Comparison of ENCODE assay signal across 12 cellular contexts in genomic region chr11:68596231-68596630, GRCh38.
"Had no signal": no experiment of that assay in that cellular context is flagged by ENCODE, and none has a peak within 500 bp of the region (broad histone marks: within the 10 kb centered on the region; RNA-seq: fewer than 3 reads in every experiment).

No MANE protein-coding gene starts in this region.

- H3K4me1 ChIP-seq: breast epithelium, foreskin keratinocyte, transverse colon had no signal

- H3K27ac ChIP-seq: breast epithelium, foreskin keratinocyte, heart left ventricle, ovary, transverse colon had no signal

- H3K36me3 ChIP-seq: ovary had no signal

- H3K4me3 ChIP-seq: breast epithelium, heart left ventricle, ovary, transverse colon had no signal

- H3K9me3 Mint-ChIP-seq: activated naive CD8-positive, alpha-beta T cell treated with anti-CD3 and anti-CD28 coated beads, Interleukin-2, amount 10 ng/mL, durations not matched to agents 7 days and 5 days had no signal

- ATAC-seq: activated CD4-positive, CD25-positive, alpha-beta regulatory T cell treated with anti-CD3 and anti-CD28 coated beads, Interleukin-2, amount 50 U/mL, for 24 hours; activated CD8-positive, alpha-beta memory T cell treated with anti-CD3 and anti-CD28 coated beads, Interleukin-2, amount 10 ng/mL, durations not matched to agents 7 days and 5 days; foreskin keratinocyte had no signal

- H3K27ac Mint-ChIP-seq: activated CD8-positive, alpha-beta memory T cell treated with anti-CD3 and anti-CD28 coated beads, Interleukin-2, amount 10 ng/mL, durations not matched to agents 7 days and 5 days; activated naive CD8-positive, alpha-beta T cell treated with anti-CD3 and anti-CD28 coated beads, Interleukin-2, amount 10 ng/mL, durations not matched to agents 7 days and 5 days had no signal

- H3K9me3 ChIP-seq: breast epithelium, heart left ventricle, ovary, transverse colon had no signal

- H3K27me3 Mint-ChIP-seq: activated CD8-positive, alpha-beta memory T cell treated with anti-CD3 and anti-CD28 coated beads, Interleukin-2, amount 10 ng/mL, durations not matched to agents 7 days and 5 days; activated naive CD8-positive, alpha-beta T cell treated with anti-CD3 and anti-CD28 coated beads, Interleukin-2, amount 10 ng/mL, durations not matched to agents 7 days and 5 days had no signal

- H3K4me3 Mint-ChIP-seq: activated CD8-positive, alpha-beta memory T cell treated with anti-CD3 and anti-CD28 coated beads, Interleukin-2, amount 10 ng/mL, durations not matched to agents 7 days and 5 days; activated naive CD8-positive, alpha-beta T cell treated with anti-CD3 and anti-CD28 coated beads, Interleukin-2, amount 10 ng/mL, durations not matched to agents 7 days and 5 days had no signal

- H3K27me3 ChIP-seq: breast epithelium, foreskin keratinocyte, heart left ventricle, ovary, transverse colon had no signal

- DNase-seq: activated CD8-positive, alpha-beta memory T cell treated with anti-CD3 and anti-CD28 coated beads, Interleukin-2, amount 10 ng/mL, durations not matched to agents 7 days and 5 days; activated naive CD8-positive, alpha-beta T cell treated with anti-CD3 and anti-CD28 coated beads, Interleukin-2, amount 10 ng/mL, durations not matched to agents 7 days and 5 days; aorta; foreskin keratinocyte; heart left ventricle; ovary; retina; stimulated activated CD4-positive, alpha-beta T cell treated with anti-CD3 and anti-CD28 coated beads, Interleukin-15, amount 100 ng/mL, for 24 hours; stimulated activated CD4-positive, alpha-beta T cell treated with anti-CD3 and anti-CD28 coated beads, Interleukin-4, amount 100 ng/mL, for 24 hours; transverse colon had no signal
